ENCODE assay signal across 10 cellular contexts in genomic region chr1:3471356-3472087, GRCh38. TPM values are rescaled to one million over a fixed set of nuclear protein-coding genes. Genes with fewer than 3 reads are reported as not detected.
DNase-seq lines count a peak whose midpoint lies in the region; ATAC-seq, FAIRE-seq and TF ChIP-seq lines count a peak whose summit lies in the region.
"Had no signal": no experiment of that assay in that cellular context is flagged by ENCODE, and none has a peak within 500 bp of the region (broad histone marks: within the 10 kb centered on the region; RNA-seq: fewer than 3 reads in every experiment).

No MANE protein-coding gene starts in this region.

- intact Hi-C loops in testis (cut with DNase I; ENCODE audit: low total_unique reads): no loop called here

- 46% methylated on average over 23 of the region's 25 CpGs; no CpG with 5 or more reads in 1 of the 2 donors for WGBS in testis, 2 donors

- TF ChIP-seq CTCF in keratinocyte (optimal IDR thresholded peaks at IDR 0.05 in 1 of 3, IDR thresholded peaks at IDR 0.05 in 1 of 3, conservative IDR thresholded peaks at IDR 0.05 in 1 of 3; ENCODE audit: extremely low read depth in 1 of 3, insufficient read depth in 2 of 3, low read length in 3 of 3) (peak in 2 of 3 experiments; percentile 36 to 55), testis (IDR thresholded peaks at IDR 0.05) (peak in 1 of 3 experiments; percentile 31)

- peaks cover 8% of the 10 kb centered on the region for H3K27me3 Mint-ChIP-seq in stimulated activated naive CD8-positive, alpha-beta T cell treated with anti-CD3 and anti-CD28 coated beads, Interleukin-15, amount 100 ng/mL, for 72 hours

- H3K4me1 ChIP-seq in keratinocyte (ENCODE audit: control insufficient read depth, extremely low read depth, insufficient read depth, low read length): peaks cover 62% of the 10 kb centered on the region
- H3K4me1 ChIP-seq in testis: peaks cover 11% of the 10 kb centered on the region

- no peaks in the 10 kb centered on the region for H3K4me1 Mint-ChIP-seq in stimulated activated naive CD8-positive, alpha-beta T cell treated with anti-CD3 and anti-CD28 coated beads, Interleukin-15, amount 100 ng/mL, for 72 hours

- H3K9ac ChIP-seq in keratinocyte (ENCODE audit: control insufficient read depth, extremely low read depth, insufficient read depth, low read length): peak overlapping the region; percentile 47

- no peak overlapping the region for H3K4me3 Mint-ChIP-seq in stimulated activated naive CD8-positive, alpha-beta T cell treated with anti-CD3 and anti-CD28 coated beads, Interleukin-15, amount 100 ng/mL, for 72 hours

- ATAC-seq in GM19035 (IDR thresholded peaks at IDR 0.05; ENCODE audit: unreplicated experiment) (no peak), GM19455 (IDR thresholded peaks at IDR 0.05; ENCODE audit: unreplicated experiment) (no peak)
- no peak for ATAC-seq in stimulated activated naive CD8-positive, alpha-beta T cell treated with anti-CD3 and anti-CD28 coated beads, Interleukin-15, amount 100 ng/mL, for 72 hours

- peak overlapping the region; percentile 32 for H3K4me2 ChIP-seq in keratinocyte (ENCODE audit: control insufficient read depth, extremely low read depth, insufficient read depth, low read depth, low read length)

- H3K36me3 ChIP-seq in keratinocyte (ENCODE audit: control insufficient read depth in 2 of 2, extremely low read depth in 1 of 2, insufficient read depth in 2 of 2, low read length in 2 of 2) (peaks cover 0 to 11% of the 10 kb centered on the region in 2 experiments), testis (ENCODE audit: low read depth, missing control alignments) (no peaks in the 10 kb centered on the region)

- no peaks in the 10 kb centered on the region for H3K9me3 Mint-ChIP-seq in stimulated activated naive CD8-positive, alpha-beta T cell treated with anti-CD3 and anti-CD28 coated beads, Interleukin-15, amount 100 ng/mL, for 72 hours

- H3K9me3 ChIP-seq in keratinocyte (ENCODE audit: control insufficient read depth, low read depth, low read length) (no peaks in the 10 kb centered on the region), testis (no peaks in the 10 kb centered on the region)

- no peak for TF ChIP-seq POLR2A in testis (IDR thresholded peaks at IDR 0.05)

- H4K20me1 ChIP-seq in keratinocyte (ENCODE audit: control insufficient read depth, extremely low read depth, insufficient read depth, low read length): peaks cover 4% of the 10 kb centered on the region

- H3K4me3 ChIP-seq in keratinocyte (ENCODE audit: control insufficient read depth in 2 of 3, extremely low read depth in 1 of 3, insufficient read depth in 2 of 3, low read depth in 1 of 3, low read length in 3 of 3) (no peak overlapping the region), testis (no peak overlapping the region)

- peak overlapping the region; percentile 14 for H3K27ac ChIP-seq in keratinocyte (ENCODE audit: control insufficient read depth, insufficient read depth, low read length)
- peak overlapping the region; percentile 6 to 36 for H3K27ac ChIP-seq in testis

- no peak overlapping the region for H3K27ac Mint-ChIP-seq in stimulated activated naive CD8-positive, alpha-beta T cell treated with anti-CD3 and anti-CD28 coated beads, Interleukin-15, amount 100 ng/mL, for 72 hours

- dilution Hi-C loops in keratinocyte (cut with MboI; ENCODE audit: extremely low pct_ligation_motif_present, low sequenced_read_pairs): no loop called here

- no peaks in the 10 kb centered on the region for H3K9me1 ChIP-seq in keratinocyte (ENCODE audit: control insufficient read depth, extremely low read depth, insufficient read depth, low read length)

- peak; percentile 22 for DNase-seq in DMS53 (lab: John Stamatoyannopoulos, UW)
- DNase-seq in DMS53 treated with DMSO at 0.1 percent for 48 hours (lab: John Stamatoyannopoulos, UW; ENCODE audit: unreplicated experiment): no peak
- peak; percentile 96 for DNase-seq in brain pericyte (ENCODE audit: low read depth, low spot score)
- no peak for DNase-seq in keratinocyte (ENCODE audit: low read depth, low spot score)
- DNase-seq in testis: peak; percentile 70
- no peak for DNase-seq in stimulated activated naive CD8-positive, alpha-beta T cell treated with anti-CD3 and anti-CD28 coated beads, Interleukin-15, amount 100 ng/mL, for 72 hours

- no peak for FAIRE-seq in keratinocyte (lab: Jason Lieb, UNC)
- FAIRE-seq: A204.1, colon had no signal

- H2AFZ ChIP-seq in keratinocyte (ENCODE audit: control insufficient read depth, low read length): no peak overlapping the region

- H3K27me3 ChIP-seq in keratinocyte (ENCODE audit: control insufficient read depth, extremely low read depth, insufficient read depth, low read length): no peaks in the 10 kb centered on the region
- no peaks in the 10 kb centered on the region for H3K27me3 ChIP-seq in testis

- no peaks in the 10 kb centered on the region for H3K79me2 ChIP-seq in keratinocyte (ENCODE audit: control insufficient read depth, insufficient read depth, low read length)

RNA-seq across cellular contexts. Expression of gene ARHGEF16, which starts 17.1 kb away (rescaled TPM):
- 5.0 to 9.6 TPM (median 6.2 TPM) in 3 replicates for polyA plus RNA-seq in keratinocyte
- polyA plus RNA-seq in keratinocyte (2011; ENCODE audit: low read depth): 4.1 TPM
- polyA plus RNA-seq in keratinocyte (2011; cell fraction: cytosol; rRNA removed): 4.6 and 6.9 TPM in 2 replicates
- polyA plus RNA-seq in keratinocyte (2011; cell fraction: nucleus; rRNA removed): 17.5 and 18.1 TPM in 2 replicates
- 5.6 and 6.0 TPM in 2 replicates for polyA plus RNA-seq in keratinocyte (2012; ENCODE audit: low replicate concordance)
- 11.0 to 12.7 TPM (median 11.2 TPM) in 3 replicates for polyA minus RNA-seq in keratinocyte
- polyA minus RNA-seq in keratinocyte (2011; cell fraction: cytosol; rRNA and poly(A)+ RNA removed): 10.7 TPM
- 7.8 and 9.0 TPM in 2 replicates for polyA minus RNA-seq in keratinocyte (2011; cell fraction: nucleus; rRNA and poly(A)+ RNA removed)
- total RNA-seq in testis: 10 to 100 TPM; 17.1 to 25.7 TPM
- 5.7 TPM for polyA plus RNA-seq in testis (ENCODE audit: insufficient read depth, low read depth, low replicate concordance)

Comparison
In these comparisons a context has a peak if more than half of its experiments do, and no peak if none do; other contexts are left out.
1. DNase-seq: peak in DMS53 (single experiment), brain pericyte (single experiment) and testis (single experiment); none in DMS53 treated with DMSO at 0.1 percent for 48 hours (single experiment), keratinocyte (single experiment) and stimulated activated naive CD8-positive, alpha-beta T cell treated with anti-CD3 and anti-CD28 coated beads, Interleukin-15, amount 100 ng/mL, for 72 hours (0 of 2).